In genomic region chr1:86914635-86914997, GRCh38 we compare ENCODE assay signal across 8 cellular contexts. TPM values are rescaled to one million over a fixed set of nuclear protein-coding genes. Genes with fewer than 3 reads are reported as not detected.
DNase-seq lines count a peak whose midpoint lies in the region; TF ChIP-seq lines count a peak whose summit lies in the region.

HS2ST1 (plus strand) TSS chr1:86914635.

- TF ChIP-seq POLR2A in GM18526 (IDR thresholded peaks at IDR 0.05; ENCODE audit: extremely low read depth, insufficient read length): peak; percentile 67

- H3K4me3 ChIP-seq in SJCRH30: peak within 1 kb of the TSS; percentile 96

- peak within 1 kb of the TSS; percentile 96 for H3K27ac ChIP-seq in SJCRH30

- H3K36me3 ChIP-seq in SJCRH30: peaks cover 4% of the 10 kb centered on the region; the same call in 1 of the 2 replicates

- no peaks in the 10 kb centered on the region for H3K9me3 ChIP-seq in SJCRH30 (replicated peaks)

- no peaks in the 10 kb centered on the region; the same call in 1 of the 2 replicates for H3K4me1 ChIP-seq in SJCRH30

- no peaks in the 10 kb centered on the region for H3K27me3 ChIP-seq in SJCRH30

- no peak for DNase-seq in SJCRH30
- DNase-seq in glomerular endothelial cell (ENCODE audit: extremely low read depth, low read depth, low spot score): no peak
- DNase-seq in renal cortical epithelial cell (ENCODE audit: low read depth): no peak
- DNase-seq in stimulated activated CD4-positive, alpha-beta T cell treated with anti-CD3 and anti-CD28 coated beads, Interleukin-2, amount 100 ng/mL, for 24 hours: no peak
- DNase-seq in stimulated activated CD4-positive, alpha-beta T cell treated with anti-CD3 and anti-CD28 coated beads, Interleukin-12 subunit alpha, Interleukin-12 subunit beta, amount 100 ng/mL, for 4 hours: no peak
- no peak for DNase-seq in COLO668 (lab: John Stamatoyannopoulos, UW; ENCODE audit: unreplicated experiment)
- no peak for DNase-seq in NK-92 (lab: John Stamatoyannopoulos, UW; ENCODE audit: unreplicated experiment)

RNA-seq across cellular contexts. Expression of gene HS2ST1, which starts in this region (rescaled TPM):
- 39.4 and 45.0 TPM in 2 replicates for total RNA-seq in SJCRH30 (2014; rRNA removed; shearing (Covaris generic))
- total RNA-seq in glomerular endothelial cell (17.6 and 18.2 TPM in 2 replicates), renal cortical epithelial cell (14.6 and 27.7 TPM in 2 replicates)
